18 cellular contexts compared by ENCODE assay signal in genomic region chr20:61754976-61755778, GRCh38.
A peak's percentile ranks its signal among the peaks of the same experiment; 100 is the strongest.
DNase-seq lines count a peak whose midpoint lies in the region; ATAC-seq, FAIRE-seq and TF ChIP-seq lines count a peak whose summit lies in the region.
"Had no signal": no experiment of that assay in that cellular context is flagged by ENCODE, and none has a peak within 500 bp of the region (broad histone marks: within the 10 kb centered on the region; RNA-seq: fewer than 3 reads in every experiment).

No MANE protein-coding gene starts in this region.

- no peak overlapping the region for H2AFZ ChIP-seq in PC-3 (ENCODE audit: low read length)

- CTCF ChIA-PET in HEK293 (lab: Yijun Ruan, JAX) (no interaction called here), PC-3 (lab: Charles Lee) (no interaction called here)

- H3K4me3 ChIP-seq in HEK293 (ENCODE audit: low read depth, low read length) (no peak overlapping the region), bronchial epithelial cell (ENCODE audit: low read depth, low read length) (no peak overlapping the region), right lobe of liver (no peak overlapping the region), PC-3 (ENCODE audit: low read length) (no peak overlapping the region)
- H3K4me3 ChIP-seq: SJCRH30 had no signal

- ATAC-seq in right lobe of liver (no peak), HG02884 (IDR thresholded peaks at IDR 0.05; ENCODE audit: unreplicated experiment) (no peak), HG02973 (IDR thresholded peaks at IDR 0.05; ENCODE audit: unreplicated experiment) (no peak), PC-3 (no peak)
- ATAC-seq: HCT116 had no signal

- no peaks in the 10 kb centered on the region for H3K4me1 ChIP-seq in HEK293 (ENCODE audit: control insufficient read depth, insufficient read depth, low read length)
- H3K4me1 ChIP-seq in right lobe of liver: no peaks in the 10 kb centered on the region
- H3K4me1 ChIP-seq in PC-3 (ENCODE audit: insufficient read depth, low read length): no peaks in the 10 kb centered on the region

- WGBS in right lobe of liver (ENCODE audit: insufficient coverage, low coverage, low lambda C conversion rate, missing lambda C conversion rate): 65% methylated on average over 11 of the region's 12 CpGs

- intact Hi-C loops in right lobe of liver (cut with DNase I) (no loop called here), posterior vena cava (cut with DNase I) (no loop called here), PC-3 (cut with micrococcal nuclease) (no loop called here)

- H3K27ac ChIP-seq in HEK293 (ENCODE audit: extremely low read depth, low read depth, low read length): no peak overlapping the region
- H3K27ac ChIP-seq in right lobe of liver: no peak overlapping the region
- H3K27ac ChIP-seq in PC-3 (ENCODE audit: low read length): no peak overlapping the region
- H3K27ac ChIP-seq: KMS-11, SJCRH30 had no signal

- no TSS peak for BruUV-seq in PC-3 (replicated peaks; lab: Mats Ljungman, UMichigan)

- no peak for TF ChIP-seq CTCF in HEK293 (tag by site-specific recombination; IDR thresholded peaks at IDR 0.05)
- no peak for TF ChIP-seq CTCF in bronchial epithelial cell (IDR thresholded peaks at IDR 0.05; ENCODE audit: insufficient read depth, low read length, severe bottlenecking)
- TF ChIP-seq CTCF in right lobe of liver (IDR thresholded peaks at IDR 0.05): no peak
- TF ChIP-seq CTCF in PC-3 (conservative IDR thresholded peaks at IDR 0.05; ENCODE audit: low read depth, low read length): no peak

- no peaks in the 10 kb centered on the region; the same call in 1 of the 2 replicates for H3K9me3 ChIP-seq in HEK293 (ENCODE audit: control insufficient read depth, insufficient read depth, low read depth, low read length)
- no peaks in the 10 kb centered on the region for H3K9me3 ChIP-seq in right lobe of liver
- H3K9me3 ChIP-seq in PC-3 (ENCODE audit: low read length): no peaks in the 10 kb centered on the region
- H3K9me3 ChIP-seq: SJCRH30 had no signal

- no peaks in the 10 kb centered on the region for H3F3A ChIP-seq in PC-3 (ENCODE audit: low read length, unreplicated experiment)

- H3K9ac ChIP-seq in PC-3 (ENCODE audit: low read length): no peak overlapping the region
- H3K9ac ChIP-seq: KMS-11 had no signal

- H3K27me3 ChIP-seq in bronchial epithelial cell (ENCODE audit: control insufficient read depth, insufficient read depth, low read length) (no peaks in the 10 kb centered on the region), right lobe of liver (no peaks in the 10 kb centered on the region), PC-3 (ENCODE audit: low read length) (peaks cover 46% of the 10 kb centered on the region)

- H3K4me2 ChIP-seq in PC-3 (ENCODE audit: low read length): no peak overlapping the region
- H3K4me2 ChIP-seq: KMS-11 had no signal

- FAIRE-seq in bronchial epithelial cell (lab: Jason Lieb, UNC): peak; percentile 99

- no peaks in the 10 kb centered on the region for H4K20me1 ChIP-seq in PC-3 (ENCODE audit: low read length)

- H3K79me2 ChIP-seq in PC-3 (ENCODE audit: low read length): no peaks in the 10 kb centered on the region

- H3K36me3 ChIP-seq in HEK293 (ENCODE audit: control insufficient read depth in 2 of 2, insufficient read depth in 1 of 2, low read length in 2 of 2) (no peaks in the 10 kb centered on the region), bronchial epithelial cell (ENCODE audit: control insufficient read depth, insufficient read depth, low read length) (no peaks in the 10 kb centered on the region), right lobe of liver (no peaks in the 10 kb centered on the region), PC-3 (ENCODE audit: low read depth, low read length) (no peaks in the 10 kb centered on the region)
- H3K36me3 ChIP-seq: SJCRH30 had no signal

- POLR2A ChIA-PET in HEK293 (lab: Yijun Ruan, JAX): no interaction called here
- POLR2A ChIA-PET in PC-3 (lab: Charles Lee; ENCODE audit: unreplicated experiment): no interaction called here

- H3K9me2 ChIP-seq in PC-3 (replicated peaks; ENCODE audit: low read length): no peaks in the 10 kb centered on the region

- no peak for TF ChIP-seq POLR2A in right lobe of liver (IDR thresholded peaks at IDR 0.05)

- DNase-seq in bronchial epithelial cell (ENCODE audit: low read depth) (no peak), right lobe of liver (peak in 2 of 3 donors; percentile 2 to 19), posterior vena cava (ENCODE audit: low spot score) (peak; percentile 22), PC-3 (no peak)
- DNase-seq: ACHN; Calu3; CD4-positive, alpha-beta memory T cell; NCI-H1436; NCI-H2029; NCI-H2171; NCI-H446; NCI-H69; SJCRH30 had no signal

TF ChIP-seq in HEK293, 187 proteins besides CTCF, POLR2A, EP300 and RAD21:
- TF ChIP-seq ZFHX2 (tag by site-specific recombination; conservative IDR thresholded peaks at IDR 0.05) (peak; percentile 53), ZNF843 (tag by site-specific recombination; IDR thresholded peaks at IDR 0.05) (no peak), ZSCAN5A (tag by site-specific recombination; IDR thresholded peaks at IDR 0.05) (0 out of 2 replicates have a peak, but pooled peaks have one; percentile 43)
- TF ChIP-seq, protein P1, sequence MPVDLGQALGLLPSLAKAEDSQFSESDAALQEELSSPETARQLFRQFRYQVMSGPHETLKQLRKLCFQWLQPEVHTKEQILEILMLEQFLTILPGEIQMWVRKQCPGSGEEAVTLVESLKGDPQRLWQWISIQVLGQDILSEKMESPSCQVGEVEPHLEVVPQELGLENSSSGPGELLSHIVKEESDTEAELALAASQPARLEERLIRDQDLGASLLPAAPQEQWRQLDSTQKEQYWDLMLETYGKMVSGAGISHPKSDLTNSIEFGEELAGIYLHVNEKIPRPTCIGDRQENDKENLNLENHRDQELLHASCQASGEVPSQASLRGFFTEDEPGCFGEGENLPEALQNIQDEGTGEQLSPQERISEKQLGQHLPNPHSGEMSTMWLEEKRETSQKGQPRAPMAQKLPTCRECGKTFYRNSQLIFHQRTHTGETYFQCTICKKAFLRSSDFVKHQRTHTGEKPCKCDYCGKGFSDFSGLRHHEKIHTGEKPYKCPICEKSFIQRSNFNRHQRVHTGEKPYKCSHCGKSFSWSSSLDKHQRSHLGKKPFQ (tag by site-specific recombination; IDR thresholded peaks at IDR 0.05): peak; percentile 87

Comparison
In these comparisons a context has a peak if more than half of its experiments do, and no peak if none do; other contexts are left out.
1. DNase-seq: peak in right lobe of liver (2 of 3) and posterior vena cava (single experiment); none in bronchial epithelial cell (single experiment) and PC-3 (single experiment).